In the genomic region with DNA sequence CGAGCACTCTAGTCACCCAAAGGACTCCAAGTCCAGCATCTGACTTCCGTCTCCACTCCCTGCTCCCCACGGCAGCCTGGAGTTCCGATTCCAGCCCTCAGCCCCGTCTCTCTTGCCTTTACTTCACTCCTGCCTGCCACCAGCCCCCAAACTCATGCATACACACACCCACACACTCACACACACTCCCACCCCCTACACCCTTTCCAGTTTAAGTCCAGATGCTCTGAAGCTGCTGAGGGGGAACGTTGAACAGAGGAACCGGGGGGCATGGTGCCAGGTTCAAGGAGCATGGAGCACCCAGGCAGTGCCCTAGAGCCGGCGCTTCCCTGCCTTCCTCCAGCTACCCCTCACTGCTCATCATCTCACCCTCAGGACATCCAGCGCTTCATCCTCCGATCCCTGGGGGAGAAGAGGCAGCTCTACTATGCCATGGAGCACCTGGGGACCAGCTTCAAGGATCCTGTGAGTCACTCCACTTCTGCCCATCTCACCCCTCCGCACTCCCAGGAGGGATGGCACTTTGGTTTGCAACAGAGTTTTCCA, we compare ENCODE assay signal across 23 cellular contexts. TPM values are rescaled to one million over a fixed set of nuclear protein-coding genes. Genes with fewer than 3 reads are reported as not detected.
DNase-seq lines count a peak whose midpoint lies in the region; ATAC-seq, FAIRE-seq and TF ChIP-seq lines count a peak whose summit lies in the region.
"Had no signal": no experiment of that assay in that cellular context is flagged by ENCODE, and none has a peak within 500 bp of the region (broad histone marks: within the 10 kb centered on the region; RNA-seq: fewer than 3 reads in every experiment).

No MANE protein-coding gene starts in this region.

- H3K27me3 ChIP-seq in CD4-positive, alpha-beta T cell (ENCODE audit: control insufficient read depth, insufficient read depth, low read length), result peaks cover 11% of the 10 kb centered on the region
- peaks cover 7% of the 10 kb centered on the region for H3K27me3 ChIP-seq in H7 (ENCODE audit: control insufficient read depth, insufficient read depth, low read length)
- peaks cover 0 to 42% of the 10 kb centered on the region in 2 donors for H3K27me3 ChIP-seq in left lung

- H3K4me3 ChIP-seq in kidney (ENCODE audit: low read length in 2 of 2) (no peak overlapping the region), H7 (ENCODE audit: insufficient read depth, low read depth, low read length) (no peak overlapping the region), left lung (no peak overlapping the region)

- intact Hi-C loops in CD4-positive, alpha-beta T cell (cut with DNase I, micrococcal nuclease), result no loop called here
- intact Hi-C loops in kidney (cut with DNase I) (no loop called here), left lung (cut with DNase I) (no loop called here)
- intact Hi-C loops in activated CD8-positive, alpha-beta T cell treated with anti-CD3 and anti-CD28 coated beads for 36 hours (cut with micrococcal nuclease), result no loop called here

- no peaks in the 10 kb centered on the region for H3K36me3 Mint-ChIP-seq in CD4-positive, alpha-beta T cell (ENCODE audit: low read depth)
- peaks cover 22% of the 10 kb centered on the region for H3K36me3 Mint-ChIP-seq in osteocyte (ENCODE audit: unreplicated experiment)
- H3K36me3 Mint-ChIP-seq in activated CD8-positive, alpha-beta T cell treated with anti-CD3 and anti-CD28 coated beads for 36 hours (ENCODE audit: low read depth), result no peaks in the 10 kb centered on the region

- POLR2A ChIA-PET in CD4-positive, alpha-beta T cell (lab: Charles Lee), result no interaction called here
- POLR2A ChIA-PET in RWPE1 (lab: Yijun Ruan, JAX; ENCODE audit: low non-redundant PET), result no interaction called here
- POLR2A ChIA-PET in activated CD8-positive, alpha-beta T cell treated with anti-CD3 and anti-CD28 coated beads for 36 hours (lab: Charles Lee), result interaction anchor here (1.5 kb wide), 1 partner anchor 142 kb away, joined by 4 read pairs; a partner anchor contains a TSS

- peaks cover 0 to 15% of the 10 kb centered on the region in 2 donors for H3K4me1 ChIP-seq in kidney (ENCODE audit: control insufficient read depth in 1 of 2, insufficient read depth in 1 of 2, low read depth in 1 of 2, low read length in 2 of 2)
- peaks cover 6 to 25% of the 10 kb centered on the region in 2 donors for H3K4me1 ChIP-seq in left lung

- no peaks in the 10 kb centered on the region for H3K9me3 Mint-ChIP-seq in CD4-positive, alpha-beta T cell
- no peaks in the 10 kb centered on the region for H3K9me3 Mint-ChIP-seq in osteocyte (ENCODE audit: unreplicated experiment)
- no peaks in the 10 kb centered on the region for H3K9me3 Mint-ChIP-seq in activated CD8-positive, alpha-beta T cell treated with anti-CD3 and anti-CD28 coated beads for 36 hours
- H3K9me3 Mint-ChIP-seq: H9 had no signal

- CTCF ChIA-PET in CD4-positive, alpha-beta T cell (lab: Charles Lee), result interaction anchor here (2.3 kb wide), 1 partner anchor 60 kb away, joined by 8 read pairs; no protein-coding TSS in a partner anchor
- CTCF ChIA-PET in RWPE1 (lab: Yijun Ruan, JAX), result interaction anchor here (1.3 kb wide), 1 partner anchor 79 kb away, joined by 4 read pairs; a partner anchor contains a TSS
- CTCF ChIA-PET in activated CD8-positive, alpha-beta T cell treated with anti-CD3 and anti-CD28 coated beads for 36 hours (lab: Charles Lee), result interaction anchor here (1.0 to 17.9 kb wide), 8 partner anchors 12 to 75 kb away, joined by 3 to 341 read pairs (median 4); a partner anchor contains a TSS

- no peak overlapping the region for H3K27ac Mint-ChIP-seq in CD4-positive, alpha-beta T cell
- H3K27ac Mint-ChIP-seq in osteocyte (ENCODE audit: unreplicated experiment), result no peak overlapping the region
- no peak overlapping the region for H3K27ac Mint-ChIP-seq in activated CD8-positive, alpha-beta T cell treated with anti-CD3 and anti-CD28 coated beads for 36 hours

- ATAC-seq in CD4-positive, alpha-beta T cell (ENCODE audit: poor library complexity), result no peak
- no peak for ATAC-seq in activated CD8-positive, alpha-beta T cell treated with anti-CD3 and anti-CD28 coated beads for 36 hours
- ATAC-seq in GM18517 (IDR thresholded peaks at IDR 0.05; ENCODE audit: unreplicated experiment) (no peak), left lung (no peak)
- ATAC-seq: Panc1, SK-N-SH treated with all-trans-retinoic acid at 6 μM for 48 hours had no signal

- H3K4me1 Mint-ChIP-seq in CD4-positive, alpha-beta T cell (ENCODE audit: low read depth), result peaks cover 17% of the 10 kb centered on the region
- H3K4me1 Mint-ChIP-seq in osteocyte (ENCODE audit: unreplicated experiment), result peaks cover 20% of the 10 kb centered on the region
- peaks cover 28% of the 10 kb centered on the region for H3K4me1 Mint-ChIP-seq in activated CD8-positive, alpha-beta T cell treated with anti-CD3 and anti-CD28 coated beads for 36 hours (ENCODE audit: low read depth)

- peaks cover 10% of the 10 kb centered on the region for H3K27me3 Mint-ChIP-seq in CD4-positive, alpha-beta T cell
- no peaks in the 10 kb centered on the region for H3K27me3 Mint-ChIP-seq in osteocyte (ENCODE audit: unreplicated experiment)
- H3K27me3 Mint-ChIP-seq in activated CD8-positive, alpha-beta T cell treated with anti-CD3 and anti-CD28 coated beads for 36 hours, result peaks cover 31% of the 10 kb centered on the region

- no peak for TF ChIP-seq CTCF in CD4-positive, alpha-beta T cell (IDR thresholded peaks at IDR 0.05)
- no peak for TF ChIP-seq CTCF in RWPE1 (conservative IDR thresholded peaks at IDR 0.05; ENCODE audit: low read depth)
- TF ChIP-seq CTCF in kidney (IDR thresholded peaks at IDR 0.05; ENCODE audit: borderline replicate concordance, extremely low read depth, insufficient read depth), result no peak
- no peak for TF ChIP-seq CTCF in osteocyte (IDR thresholded peaks at IDR 0.05)
- no peak for TF ChIP-seq CTCF in activated CD8-positive, alpha-beta T cell treated with anti-CD3 and anti-CD28 coated beads for 36 hours (IDR thresholded peaks at IDR 0.05)
- TF ChIP-seq CTCF in left lung (IDR thresholded peaks at IDR 0.05), result no peak

- no peak overlapping the region for H3K27ac ChIP-seq in CD4-positive, alpha-beta T cell (ENCODE audit: low read depth, low read length)
- peak overlapping the region; percentile 13; the same call in 1 of the 2 replicates for H3K27ac ChIP-seq in RWPE1
- no peak overlapping the region for H3K27ac ChIP-seq in kidney (ENCODE audit: low read depth in 2 of 2, low read length in 2 of 2)
- no peak overlapping the region for H3K27ac ChIP-seq in left lung
- H3K27ac ChIP-seq: KMS-11 had no signal

- H3K9me3 ChIP-seq in CD4-positive, alpha-beta T cell (ENCODE audit: control insufficient read depth, low read length), result no peaks in the 10 kb centered on the region
- H3K9me3 ChIP-seq in kidney (ENCODE audit: control insufficient read depth in 1 of 2, low read length in 2 of 2) (no peaks in the 10 kb centered on the region), left lung (no peaks in the 10 kb centered on the region)

- no peaks in the 10 kb centered on the region for H3K36me3 ChIP-seq in kidney (ENCODE audit: control insufficient read depth in 1 of 2, insufficient read depth in 2 of 2, low read length in 2 of 2)
- H3K36me3 ChIP-seq in H7 (replicated peaks; ENCODE audit: control insufficient read depth, insufficient read depth, low read length), result peaks cover 28% of the 10 kb centered on the region
- H3K36me3 ChIP-seq in left lung, result no peaks in the 10 kb centered on the region

- no peak overlapping the region for H3K9ac ChIP-seq in kidney (ENCODE audit: low read length in 2 of 2)
- H3K9ac ChIP-seq: KMS-11 had no signal

- FAIRE-seq in kidney (lab: Jason Lieb, UNC), result no peak

- peak overlapping the region; percentile 58 for H3K4me3 Mint-ChIP-seq in CD4-positive, alpha-beta T cell
- peak overlapping the region; percentile 26 for H3K4me3 Mint-ChIP-seq in osteocyte (ENCODE audit: unreplicated experiment)
- H3K4me3 Mint-ChIP-seq in activated CD8-positive, alpha-beta T cell treated with anti-CD3 and anti-CD28 coated beads for 36 hours, result no peak overlapping the region

- DNase-seq in CD4-positive, alpha-beta T cell, result no peak
- no peak for DNase-seq in RWPE1 (ENCODE audit: low spot score)
- DNase-seq in kidney, result peak; percentile 48
- DNase-seq in osteocyte (ENCODE audit: extremely low spot score, unreplicated experiment), result no peak
- DNase-seq in H7, result no peak
- DNase-seq in activated CD8-positive, alpha-beta T cell treated with anti-CD3 and anti-CD28 coated beads for 36 hours, result no peak
- DNase-seq in left lung, result no peak
- DNase-seq: ACHN; C1 segment of cervical spinal cord; DMS53; GF-D8; H9; NCI-H1694; NCI-H2081; NCI-H2171; NCI-H345; NCI-H524; NCI-H774; NK-92 treated with Interleukin-12 subunit alpha and Interleukin-12 subunit beta, amount 100 ng/mL, for 24 hours had no signal

RNA-seq across cellular contexts. Expression of a gene that starts 3.3 kb away (rescaled TPM):
- total RNA-seq in CD4-positive, alpha-beta T cell, result 1 to 10 TPM; 2.5 to 4.1 TPM
- 17.0 TPM for total RNA-seq in kidney
- polyA plus RNA-seq in kidney (ENCODE audit: insufficient read depth, low read depth, low replicate concordance), result 18.5 TPM
- total RNA-seq in osteocyte, result 86.5 and 90.8 TPM in 2 replicates
- 38.0 and 46.9 TPM in 2 replicates for total RNA-seq in H7 (2014; rRNA removed; shearing (Covaris generic))
- 1 to 10 TPM; 2.1 to 2.3 TPM for total RNA-seq in activated CD8-positive, alpha-beta T cell treated with anti-CD3 and anti-CD28 coated beads for 36 hours
- 10 to 100 TPM; 18.2 to 33.6 TPM for total RNA-seq in left lung

RNA-seq across cellular contexts. Expression of a gene that starts 9.2 kb away (rescaled TPM):
- under 1 TPM; 0.75 to 0.85 TPM for total RNA-seq in CD4-positive, alpha-beta T cell
- 2.6 TPM for total RNA-seq in kidney
- 1.4 TPM for polyA plus RNA-seq in kidney (ENCODE audit: insufficient read depth, low read depth, low replicate concordance)
- 8.3 and 10.6 TPM in 2 replicates for total RNA-seq in osteocyte
- total RNA-seq in H7 (2014; rRNA removed; shearing (Covaris generic)), result 1.5 and 5.5 TPM in 2 replicates
- 1 to 10 TPM in 1 of 2 experiments, under 1 TPM in 1; 0.50 to 1.1 TPM for total RNA-seq in activated CD8-positive, alpha-beta T cell treated with anti-CD3 and anti-CD28 coated beads for 36 hours
- 1 to 10 TPM; 2.0 to 3.3 TPM for total RNA-seq in left lung

RNA-seq across cellular contexts. Expression of a gene that starts 9.9 kb away (rescaled TPM):
- not detected for total RNA-seq in CD4-positive, alpha-beta T cell
- 5.0 TPM for total RNA-seq in kidney
- 9.8 TPM for polyA plus RNA-seq in kidney (ENCODE audit: insufficient read depth, low read depth, low replicate concordance)
- total RNA-seq in osteocyte, result 11.5 and 12.0 TPM in 2 replicates
- 5.4 and 7.0 TPM in 2 replicates for total RNA-seq in H7 (2014; rRNA removed; shearing (Covaris generic))
- 1 to 10 TPM; 2.0 to 2.1 TPM for total RNA-seq in activated CD8-positive, alpha-beta T cell treated with anti-CD3 and anti-CD28 coated beads for 36 hours
- total RNA-seq in left lung, result 10 to 100 TPM; 12.7 to 13.7 TPM

RNA-seq across cellular contexts. Expression of a gene that starts 19.6 kb away (rescaled TPM):
- under 1 TPM; 0.80 to 0.89 TPM for total RNA-seq in CD4-positive, alpha-beta T cell
- total RNA-seq in kidney (1.3 TPM), osteocyte (8.0 and 9.2 TPM in 2 replicates), left lung (1 to 10 TPM; 2.0 to 7.7 TPM)
- polyA plus RNA-seq in kidney (ENCODE audit: insufficient read depth, low read depth, low replicate concordance), result 2.1 TPM
- 85.6 and 115 TPM in 2 replicates for total RNA-seq in H7 (2014; rRNA removed; shearing (Covaris generic))
- total RNA-seq in activated CD8-positive, alpha-beta T cell treated with anti-CD3 and anti-CD28 coated beads for 36 hours, result 10 to 100 TPM; 74.6 to 83.8 TPM

RNA-seq across cellular contexts. Expression of a gene that starts 20.4 kb away (rescaled TPM):
- total RNA-seq in CD4-positive, alpha-beta T cell, result 10 to 100 TPM; 31.8 to 33.4 TPM
- 75.5 TPM for total RNA-seq in kidney
- 52.3 TPM for polyA plus RNA-seq in kidney (ENCODE audit: insufficient read depth, low read depth, low replicate concordance)
- total RNA-seq in osteocyte, result 113 and 114 TPM in 2 replicates
- total RNA-seq in H7 (2014; rRNA removed; shearing (Covaris generic)), result 103 and 112 TPM in 2 replicates
- 100 to 1,000 TPM; 109 to 112 TPM for total RNA-seq in activated CD8-positive, alpha-beta T cell treated with anti-CD3 and anti-CD28 coated beads for 36 hours
- 10 to 100 TPM; 80.2 to 90.2 TPM for total RNA-seq in left lung
